In genomic region chr4:114178392-114178791, GRCh38 we compare ENCODE assay signal across 21 cellular contexts.
"Had no signal": no experiment of that assay in that cellular context is flagged by ENCODE, and none has a peak within 500 bp of the region (broad histone marks: within the 10 kb centered on the region; RNA-seq: fewer than 3 reads in every experiment).

No MANE protein-coding gene starts in this region.

- H3K4me2 ChIP-seq: SK-N-SH had no signal

- H3K27ac ChIP-seq: brain microvascular endothelial cell, colonic mucosa, prostate gland, skin epidermis, suprapubic skin had no signal

- H3K4me3 ChIP-seq: colonic mucosa, prostate gland, skin epidermis, suprapubic skin had no signal

- H3K4me1 ChIP-seq: colonic mucosa, prostate gland, suprapubic skin had no signal

- H3K9me3 ChIP-seq: colonic mucosa, prostate gland, suprapubic skin had no signal

- DNase-seq: activated B cell treated with CpG ODN at 0.5 μM for 24 hours; activated CD4-positive, alpha-beta memory T cell treated with anti-CD3 and anti-CD28 coated beads, Interleukin-2, amount 10 ng/mL, durations not matched to agents 7 days and 5 days; activated CD4-positive, alpha-beta T cell treated with anti-CD3 and anti-CD28 coated beads for 48 hours; activated CD8-positive, alpha-beta memory T cell treated with anti-CD3 and anti-CD28 coated beads, Interleukin-2, amount 10 ng/mL, durations not matched to agents 7 days and 5 days; activated naive CD4-positive, alpha-beta T cell treated with Interleukin-2 at 50 U/mL for 16 hours; activated naive CD8-positive, alpha-beta T cell treated with anti-CD3 and anti-CD28 coated beads, Interleukin-2, amount 10 ng/mL, durations not matched to agents 7 days and 5 days; amygdala; brain microvascular endothelial cell; central memory CD4-positive, alpha-beta T cell; colonic mucosa; islet precursor cell; left ventricle myocardium superior; right cardiac atrium; SK-N-SH; stimulated activated CD4-positive, alpha-beta T cell treated with anti-CD3 and anti-CD28 coated beads, Interleukin-15, amount 100 ng/mL, for 24 hours; stimulated activated CD4-positive, alpha-beta T cell treated with anti-CD3 and anti-CD28 coated beads, Interleukin-2, amount 100 ng/mL, for 48 hours; stimulated activated naive CD8-positive, alpha-beta T cell treated with anti-CD3 and anti-CD28 coated beads, Interleukin-15, amount 100 ng/mL, for 72 hours had no signal

- H3K36me3 ChIP-seq: brain microvascular endothelial cell, colonic mucosa, prostate gland, suprapubic skin had no signal

- H3K9ac ChIP-seq: SK-N-SH had no signal

- H3K27me3 ChIP-seq: brain microvascular endothelial cell, colonic mucosa, suprapubic skin had no signal

- ATAC-seq: activated CD8-positive, alpha-beta memory T cell treated with anti-CD3 and anti-CD28 coated beads, Interleukin-2, amount 10 ng/mL, durations not matched to agents 7 days and 5 days; esophagus mucosa; left ventricle myocardium superior; right cardiac atrium; stimulated activated naive CD8-positive, alpha-beta T cell treated with anti-CD3 and anti-CD28 coated beads, Interleukin-15, amount 100 ng/mL, for 72 hours had no signal
